Comparison of ENCODE assay signal across 8 cellular contexts in genomic region chr19:55526216-55527196, GRCh38. TPM values are rescaled to one million over a fixed set of nuclear protein-coding genes. Genes with fewer than 3 reads are reported as not detected.
DNase-seq lines count a peak whose midpoint lies in the region; ATAC-seq and TF ChIP-seq lines count a peak whose summit lies in the region.

No MANE protein-coding gene starts in this region.

- DNase-seq in G401 (ENCODE audit: low spot score) (peak; percentile 66), NCI-H2107 (lab: John Stamatoyannopoulos, UW) (peak; percentile 59), T47D (ENCODE audit: low read depth in 1 of 2, low spot score in 1 of 2) (peak; percentile 35 to 72), mucosa of descending colon (peak; percentile 82 to 88 (median 87)), OCI-M1 (lab: John Stamatoyannopoulos, UW) (no peak), Karpas-422 (no peak), smooth muscle cell (lab: John Stamatoyannopoulos, UW; ENCODE audit: unreplicated experiment) (no peak)

- H3K4me2 ChIP-seq in Karpas-422 (ENCODE audit: low read depth, low read length, poor library complexity, severe bottlenecking), result no peak overlapping the region
- H3K4me2 ChIP-seq in smooth muscle cell, result no peak overlapping the region

- H3K27ac ChIP-seq in Karpas-422 (ENCODE audit: low read length) (no peak overlapping the region), smooth muscle cell (ENCODE audit: low read depth) (no peak overlapping the region)

- ATAC-seq in mucosa of descending colon (peak; percentile 94), HG03139 (IDR thresholded peaks at IDR 0.05; ENCODE audit: unreplicated experiment) (no peak)

- no peaks in the 10 kb centered on the region for H3K9me3 ChIP-seq in mucosa of descending colon
- peaks cover 6% of the 10 kb centered on the region; the same call in 1 of the 2 replicates for H3K9me3 ChIP-seq in Karpas-422 (ENCODE audit: low read length)
- H3K9me3 ChIP-seq in smooth muscle cell (replicated peaks; ENCODE audit: low read depth), result no peaks in the 10 kb centered on the region

- H3K36me3 ChIP-seq in mucosa of descending colon (ENCODE audit: low read depth) (no peaks in the 10 kb centered on the region), Karpas-422 (ENCODE audit: insufficient read depth, low read length) (no peaks in the 10 kb centered on the region), smooth muscle cell (ENCODE audit: low read depth) (no peaks in the 10 kb centered on the region)

- no peaks in the 10 kb centered on the region for H3F3A ChIP-seq in smooth muscle cell (ENCODE audit: low read depth)

- intact Hi-C loops in mucosa of descending colon (cut with DNase I, micrococcal nuclease), result no loop called here

- H2AFZ ChIP-seq in Karpas-422 (ENCODE audit: low read length) (no peak overlapping the region), smooth muscle cell (ENCODE audit: low read depth) (no peak overlapping the region)

- no peak overlapping the region for H3K9ac ChIP-seq in Karpas-422 (ENCODE audit: low read length)
- H3K9ac ChIP-seq in smooth muscle cell (ENCODE audit: low read depth), result no peak overlapping the region

- H4K20me1 ChIP-seq in Karpas-422 (ENCODE audit: insufficient read depth, low read depth, low read length), result no peaks in the 10 kb centered on the region
- H4K20me1 ChIP-seq in smooth muscle cell (ENCODE audit: low read depth), result no peaks in the 10 kb centered on the region

- in situ Hi-C loops in G401 (cut with HindIII; ENCODE audit: low sequenced_read_pairs) (no loop called here), T47D (cut with HindIII; ENCODE audit: low pct_unique_long_range_greater_than_20kb, low sequenced_read_pairs) (no loop called here)

- H3K27me3 ChIP-seq in Karpas-422 (ENCODE audit: low read length) (no peaks in the 10 kb centered on the region), smooth muscle cell (ENCODE audit: low read depth) (no peaks in the 10 kb centered on the region)

- H3K9me2 ChIP-seq in Karpas-422 (replicated peaks; ENCODE audit: insufficient read depth, low read length), result no peaks in the 10 kb centered on the region

- TF ChIP-seq CTCF in mucosa of descending colon (IDR thresholded peaks at IDR 0.05), result no peak
- no peak for TF ChIP-seq CTCF in smooth muscle cell (IDR thresholded peaks at IDR 0.05; ENCODE audit: borderline replicate concordance, insufficient read depth, poor library complexity, severe bottlenecking)

- H3K4me3 ChIP-seq in mucosa of descending colon (no peak overlapping the region), Karpas-422 (ENCODE audit: low read length) (no peak overlapping the region), smooth muscle cell (no peak overlapping the region)

- H3K4me1 ChIP-seq in mucosa of descending colon (ENCODE audit: low read depth) (no peaks in the 10 kb centered on the region), Karpas-422 (ENCODE audit: low read length) (no peaks in the 10 kb centered on the region), smooth muscle cell (ENCODE audit: low read depth) (no peaks in the 10 kb centered on the region)

- 67% methylated on average over 27 of the region's 35 CpGs for WGBS in smooth muscle cell (ENCODE audit: low lambda C conversion rate)

- no peaks in the 10 kb centered on the region for H3K79me2 ChIP-seq in Karpas-422 (ENCODE audit: low read length)
- no peaks in the 10 kb centered on the region for H3K79me2 ChIP-seq in smooth muscle cell (ENCODE audit: low read depth)

RNA-seq across cellular contexts. Expression of gene SBK2, which starts 10.4 kb away (rescaled TPM):
- total RNA-seq in G401 (2014; rRNA removed; shearing (Covaris generic)), result 1.9 and 3.6 TPM in 2 replicates
- total RNA-seq in mucosa of descending colon (not detected), smooth muscle cell (not detected in 2 replicates)
- total RNA-seq in Karpas-422 (2014; rRNA removed; shearing (Covaris generic); ENCODE audit: low replicate concordance), result not detected in 2 replicates
- polyA plus RNA-seq in smooth muscle cell, result not detected in 2 replicates

RNA-seq across cellular contexts. Expression of gene SBK3, which starts 18.8 kb away (rescaled TPM):
- total RNA-seq in G401 (2014; rRNA removed; shearing (Covaris generic)), result 0.31 and 0.37 TPM in 2 replicates
- total RNA-seq in mucosa of descending colon (under 1 TPM in 2 of 3 donors, not detected in 1; 0.34 to 0.54 TPM), smooth muscle cell (not detected in 2 replicates)
- total RNA-seq in Karpas-422 (2014; rRNA removed; shearing (Covaris generic); ENCODE audit: low replicate concordance), result not detected in 2 replicates
- polyA plus RNA-seq in smooth muscle cell, result 0.37 TPM in 1 of 2 replicates, not detected in the other

RNA-seq across cellular contexts. Expression of gene SSC5D, which starts 38.3 kb away (rescaled TPM):
- total RNA-seq in G401 (2014; rRNA removed; shearing (Covaris generic)), result 2.5 and 9.4 TPM in 2 replicates
- 10 to 100 TPM in 1 of 3 donors, 1 to 10 TPM in 2; 2.6 to 35.0 (median 4.0) TPM for total RNA-seq in mucosa of descending colon
- 1.0 TPM in 1 of 2 replicates, not detected in the other for total RNA-seq in Karpas-422 (2014; rRNA removed; shearing (Covaris generic); ENCODE audit: low replicate concordance)
- total RNA-seq in smooth muscle cell, result 3.0 and 3.8 TPM in 2 replicates
- polyA plus RNA-seq in smooth muscle cell, result 11.2 and 13.6 TPM in 2 replicates

RNA-seq across cellular contexts. Expression of gene NAT14, which starts 41.5 kb away (rescaled TPM):
- 143 and 157 TPM in 2 replicates for total RNA-seq in G401 (2014; rRNA removed; shearing (Covaris generic))
- 10 to 100 TPM in 1 of 3 donors, 1 to 10 TPM in 2; 3.9 to 21.7 (median 5.5) TPM for total RNA-seq in mucosa of descending colon
- 29.7 and 57.2 TPM in 2 replicates for total RNA-seq in Karpas-422 (2014; rRNA removed; shearing (Covaris generic); ENCODE audit: low replicate concordance)
- total RNA-seq in smooth muscle cell, result 14.3 and 17.3 TPM in 2 replicates
- 67.5 and 72.1 TPM in 2 replicates for polyA plus RNA-seq in smooth muscle cell

RNA-seq across cellular contexts. Expression of gene ZNF628, which starts 50.1 kb away (rescaled TPM):
- 13.3 and 27.6 TPM in 2 replicates for total RNA-seq in G401 (2014; rRNA removed; shearing (Covaris generic))
- total RNA-seq in mucosa of descending colon (10 to 100 TPM in 1 of 3 donors, 1 to 10 TPM in 2; 6.8 to 11.1 (median 7.9) TPM), smooth muscle cell (2.4 and 2.6 TPM in 2 replicates)
- 1.1 and 6.2 TPM in 2 replicates for total RNA-seq in Karpas-422 (2014; rRNA removed; shearing (Covaris generic); ENCODE audit: low replicate concordance)
- 1.3 and 2.0 TPM in 2 replicates for polyA plus RNA-seq in smooth muscle cell

Comparison
In these comparisons a context has a peak if more than half of its experiments do, and no peak if none do; other contexts are left out.
1. DNase-seq: peak in G401 (single experiment), NCI-H2107 (single experiment), T47D (2 of 2) and mucosa of descending colon (3 of 3); none in OCI-M1 (single experiment), Karpas-422 (single experiment) and smooth muscle cell (single experiment).